10 cellular contexts compared by ENCODE assay signal in genomic region chr3:30639937-30640336, GRCh38. TPM values are rescaled to one million over a fixed set of nuclear protein-coding genes. Genes with fewer than 3 reads are reported as not detected.
DNase-seq lines count a peak whose midpoint lies in the region; ATAC-seq, FAIRE-seq and TF ChIP-seq lines count a peak whose summit lies in the region.
"Had no signal": no experiment of that assay in that cellular context is flagged by ENCODE, and none has a peak within 500 bp of the region (broad histone marks: within the 10 kb centered on the region; RNA-seq: fewer than 3 reads in every experiment).

No MANE protein-coding gene starts in this region.

- peak overlapping the region; percentile 32 for H3K27ac Mint-ChIP-seq in dendritic cell treated with granulocyte-macrophage colony-stimulating factor and Interleukin-4, amounts not matched to agents 40 ng/mL and 50 ng/mL, for 4 days

- H3K27ac ChIP-seq in MM.1S (ENCODE audit: low read length) (no peak overlapping the region), Karpas-422 (ENCODE audit: low read length) (no peak overlapping the region)
- H3K27ac ChIP-seq: right lobe of liver had no signal

- no peak overlapping the region for H3K4me3 Mint-ChIP-seq in dendritic cell treated with granulocyte-macrophage colony-stimulating factor and Interleukin-4, amounts not matched to agents 40 ng/mL and 50 ng/mL, for 4 days

- no peaks in the 10 kb centered on the region for H3K36me3 ChIP-seq in MM.1S (replicated peaks; ENCODE audit: insufficient read depth, low read length)
- no peaks in the 10 kb centered on the region for H3K36me3 ChIP-seq in Karpas-422 (ENCODE audit: insufficient read depth, low read length)
- H3K36me3 ChIP-seq: right lobe of liver had no signal

- H4K20me1 ChIP-seq in MM.1S (ENCODE audit: insufficient read depth, low read length) (no peaks in the 10 kb centered on the region), Karpas-422 (ENCODE audit: insufficient read depth, low read depth, low read length) (no peaks in the 10 kb centered on the region)

- no peaks in the 10 kb centered on the region for H3K27me3 ChIP-seq in MM.1S (replicated peaks; ENCODE audit: insufficient read depth, low read length)
- H3K27me3 ChIP-seq in Karpas-422 (ENCODE audit: low read length) = no peaks in the 10 kb centered on the region
- H3K27me3 ChIP-seq: right lobe of liver had no signal

- no peak overlapping the region for H3K4me2 ChIP-seq in MM.1S (ENCODE audit: low read depth, low read length)
- H3K4me2 ChIP-seq in Karpas-422 (ENCODE audit: low read depth, low read length, poor library complexity, severe bottlenecking) = no peak overlapping the region

- H3K4me1 ChIP-seq in MM.1S (ENCODE audit: low read length) = peaks cover 60% of the 10 kb centered on the region
- no peaks in the 10 kb centered on the region for H3K4me1 ChIP-seq in Karpas-422 (ENCODE audit: low read length)

- intact Hi-C loops in dendritic cell treated with granulocyte-macrophage colony-stimulating factor and Interleukin-4, amounts not matched to agents 40 ng/mL and 50 ng/mL, for 4 days (cut with micrococcal nuclease) = no loop called here

- H3K9ac ChIP-seq in MM.1S (ENCODE audit: low read length) (no peak overlapping the region), Karpas-422 (ENCODE audit: low read length) (no peak overlapping the region)

- no peak for DNase-seq in MM.1S
- DNase-seq in urothelium cell line (ENCODE audit: low spot score) = no peak
- no peak for DNase-seq in Karpas-422
- DNase-seq in GM19240 (ENCODE audit: insufficient read length, low spot score) = no peak
- DNase-seq: NCI-H69, right lobe of liver had no signal

- H3K4me3 ChIP-seq in MM.1S (ENCODE audit: low read length) (no peak overlapping the region), Karpas-422 (ENCODE audit: low read length) (no peak overlapping the region)
- H3K4me3 ChIP-seq: right lobe of liver had no signal

- H3F3A ChIP-seq in MM.1S (ENCODE audit: insufficient read depth, low read length) = peaks cover 42% of the 10 kb centered on the region

- no peak for FAIRE-seq in urothelium cell line (lab: Jason Lieb, UNC)

- ATAC-seq in GM18508 (IDR thresholded peaks at IDR 0.05; ENCODE audit: insufficient read depth, unreplicated experiment) (peak; percentile 82), GM21390 (IDR thresholded peaks at IDR 0.05; ENCODE audit: unreplicated experiment) (peak; percentile 76), HG03432 (IDR thresholded peaks at IDR 0.05; ENCODE audit: unreplicated experiment) (peak; percentile 90)

- H2AFZ ChIP-seq in MM.1S (ENCODE audit: low read length) = no peak overlapping the region
- no peak overlapping the region for H2AFZ ChIP-seq in Karpas-422 (ENCODE audit: low read length)

- H3K9me3 ChIP-seq in MM.1S (replicated peaks; ENCODE audit: insufficient read depth, low read length) (no peaks in the 10 kb centered on the region), Karpas-422 (ENCODE audit: low read length) (no peaks in the 10 kb centered on the region)
- H3K9me3 ChIP-seq: right lobe of liver had no signal

- H3K4me1 Mint-ChIP-seq in dendritic cell treated with granulocyte-macrophage colony-stimulating factor and Interleukin-4, amounts not matched to agents 40 ng/mL and 50 ng/mL, for 4 days (ENCODE audit: low read depth) = peaks cover 75% of the 10 kb centered on the region

- H3K79me2 ChIP-seq in MM.1S (ENCODE audit: low read length) (peaks cover 76% of the 10 kb centered on the region), Karpas-422 (ENCODE audit: low read length) (no peaks in the 10 kb centered on the region)

- H3K9me2 ChIP-seq in MM.1S (replicated peaks; ENCODE audit: insufficient read depth, low read length) (no peaks in the 10 kb centered on the region), Karpas-422 (replicated peaks; ENCODE audit: insufficient read depth, low read length) (no peaks in the 10 kb centered on the region)

- H3K36me3 Mint-ChIP-seq in dendritic cell treated with granulocyte-macrophage colony-stimulating factor and Interleukin-4, amounts not matched to agents 40 ng/mL and 50 ng/mL, for 4 days (ENCODE audit: low read depth) = peaks cover 48% of the 10 kb centered on the region

- H3K27me3 Mint-ChIP-seq in dendritic cell treated with granulocyte-macrophage colony-stimulating factor and Interleukin-4, amounts not matched to agents 40 ng/mL and 50 ng/mL, for 4 days = no peaks in the 10 kb centered on the region

- no peak for TF ChIP-seq CTCF in MM.1S (IDR thresholded peaks at IDR 0.05; ENCODE audit: low read length)

- no peaks in the 10 kb centered on the region for H3K9me3 Mint-ChIP-seq in dendritic cell treated with granulocyte-macrophage colony-stimulating factor and Interleukin-4, amounts not matched to agents 40 ng/mL and 50 ng/mL, for 4 days

RNA-seq across cellular contexts. Expression of gene TGFBR2, which starts 33.5 kb away (rescaled TPM):
- total RNA-seq in Karpas-422 (2014; rRNA removed; shearing (Covaris generic); ENCODE audit: low replicate concordance) = not detected in 2 replicates
